Comparison of ENCODE assay signal across 21 cellular contexts in genomic region chr3:124769462-124769861, GRCh38.
"Had no signal": no experiment of that assay in that cellular context is flagged by ENCODE, and none has a peak within 500 bp of the region (broad histone marks: within the 10 kb centered on the region; RNA-seq: fewer than 3 reads in every experiment).

No MANE protein-coding gene starts in this region.

- H3K27me3 ChIP-seq: esophagus muscularis mucosa, foreskin keratinocyte, heart left ventricle, neural progenitor cell, right atrium auricular region, tibial nerve had no signal

- H3K9me3 ChIP-seq: esophagus muscularis mucosa, heart left ventricle, right atrium auricular region, tibial nerve had no signal

- DNase-seq: activated CD8-positive, alpha-beta memory T cell treated with anti-CD3 and anti-CD28 coated beads, Interleukin-2, amount 50 U/mL, for 48 hours; activated gamma-delta T cell; activated naive CD8-positive, alpha-beta T cell treated with anti-CD3 and anti-CD28 coated beads, Interleukin-2, amount 10 ng/mL, durations not matched to agents 7 days and 5 days; activated T-cell treated with anti-CD3 and anti-CD28 coated beads, Interleukin-2, amount 50 U/mL, for 24 hours; caudate nucleus; naive thymus-derived CD8-positive, alpha-beta T cell; occipital lobe; stimulated activated naive CD4-positive, alpha-beta T cell treated with Interleukin-2 at 50 U/mL for 16 hours; T-helper 9 cell had no signal

- H3K4me1 Mint-ChIP-seq: activated naive CD4-positive, alpha-beta T cell treated with anti-CD3 and anti-CD28 coated beads, Interleukin-2, amount 10 ng/mL, durations not matched to agents 7 days and 5 days; activated naive CD8-positive, alpha-beta T cell treated with anti-CD3 and anti-CD28 coated beads, Interleukin-2, amount 10 ng/mL, durations not matched to agents 7 days and 5 days; naive thymus-derived CD8-positive, alpha-beta T cell had no signal

- H3K36me3 ChIP-seq: neural progenitor cell, WERI-Rb-1 had no signal

- FAIRE-seq: TTC549 had no signal

- ATAC-seq: naive thymus-derived CD8-positive, alpha-beta T cell had no signal

- H3K27ac Mint-ChIP-seq: activated CD4-positive, alpha-beta memory T cell treated with anti-CD3 and anti-CD28 coated beads for 36 hours; activated naive CD4-positive, alpha-beta T cell treated with anti-CD3 and anti-CD28 coated beads, Interleukin-2, amount 10 ng/mL, durations not matched to agents 7 days and 5 days; activated naive CD8-positive, alpha-beta T cell treated with anti-CD3 and anti-CD28 coated beads, Interleukin-2, amount 10 ng/mL, durations not matched to agents 7 days and 5 days; activated T-cell treated with anti-CD3 and anti-CD28 coated beads, Interleukin-2, amount 50 U/mL, for 24 hours; T-helper 1 cell treated with Interleukin-12 subunit alpha and Interleukin-12 subunit beta and Interleukin-4 antibody, amounts not matched to agents 30 μg/mL and 1 μg/mL, for 36 hours had no signal

- H3K4me3 ChIP-seq: esophagus muscularis mucosa, heart left ventricle, neural progenitor cell, right atrium auricular region, tibial nerve had no signal

- H2AFZ ChIP-seq: neural progenitor cell had no signal

- H3K27ac ChIP-seq: foreskin keratinocyte, neural progenitor cell had no signal

- H3K9ac ChIP-seq: neural progenitor cell had no signal

- H3K4me3 Mint-ChIP-seq: activated CD4-positive, alpha-beta memory T cell treated with anti-CD3 and anti-CD28 coated beads for 36 hours; activated naive CD4-positive, alpha-beta T cell treated with anti-CD3 and anti-CD28 coated beads, Interleukin-2, amount 10 ng/mL, durations not matched to agents 7 days and 5 days; activated naive CD8-positive, alpha-beta T cell treated with anti-CD3 and anti-CD28 coated beads, Interleukin-2, amount 10 ng/mL, durations not matched to agents 7 days and 5 days; activated T-cell treated with anti-CD3 and anti-CD28 coated beads, Interleukin-2, amount 50 U/mL, for 24 hours; mesothelial cell of epicardium; naive thymus-derived CD8-positive, alpha-beta T cell; neural progenitor cell; T-helper 1 cell treated with Interleukin-12 subunit alpha and Interleukin-12 subunit beta and Interleukin-4 antibody, amounts not matched to agents 30 μg/mL and 1 μg/mL, for 36 hours had no signal

- H3K9me3 Mint-ChIP-seq: activated CD4-positive, alpha-beta memory T cell treated with anti-CD3 and anti-CD28 coated beads for 36 hours; activated naive CD4-positive, alpha-beta T cell treated with anti-CD3 and anti-CD28 coated beads, Interleukin-2, amount 10 ng/mL, durations not matched to agents 7 days and 5 days; activated naive CD8-positive, alpha-beta T cell treated with anti-CD3 and anti-CD28 coated beads, Interleukin-2, amount 10 ng/mL, durations not matched to agents 7 days and 5 days; activated T-cell treated with anti-CD3 and anti-CD28 coated beads, Interleukin-2, amount 50 U/mL, for 24 hours; mesothelial cell of epicardium; naive thymus-derived CD8-positive, alpha-beta T cell; neural progenitor cell; T-helper 1 cell treated with Interleukin-12 subunit alpha and Interleukin-12 subunit beta and Interleukin-4 antibody, amounts not matched to agents 30 μg/mL and 1 μg/mL, for 36 hours had no signal

- H3K36me3 Mint-ChIP-seq: activated CD4-positive, alpha-beta memory T cell treated with anti-CD3 and anti-CD28 coated beads for 36 hours; activated naive CD4-positive, alpha-beta T cell treated with anti-CD3 and anti-CD28 coated beads, Interleukin-2, amount 10 ng/mL, durations not matched to agents 7 days and 5 days; activated naive CD8-positive, alpha-beta T cell treated with anti-CD3 and anti-CD28 coated beads, Interleukin-2, amount 10 ng/mL, durations not matched to agents 7 days and 5 days; naive thymus-derived CD8-positive, alpha-beta T cell had no signal
